In the genomic region with DNA sequence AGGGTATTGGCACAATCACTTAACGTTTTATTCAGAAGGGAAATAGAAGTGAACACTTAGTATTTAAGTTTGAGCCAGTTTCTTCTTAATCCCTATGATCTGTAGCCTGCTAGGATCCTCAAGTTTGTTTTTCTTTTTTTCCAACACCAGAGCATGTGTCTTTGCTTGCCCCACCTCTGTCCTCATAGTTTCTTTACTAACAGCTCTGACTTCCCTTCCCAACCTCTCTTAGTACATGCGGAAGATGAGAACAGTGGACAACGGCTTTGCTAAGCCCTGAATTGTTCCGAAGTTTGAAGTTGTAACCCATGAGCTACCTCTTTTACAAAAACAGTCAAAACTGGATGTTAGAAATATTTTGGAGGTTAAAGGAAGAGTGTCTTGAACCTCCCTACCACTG, we compare ENCODE assay signal across 8 cellular contexts.
DNase-seq lines count a peak whose midpoint lies in the region; ATAC-seq and TF ChIP-seq lines count a peak whose summit lies in the region.

No MANE protein-coding gene starts in this region.

- POLR2A ChIA-PET in activated B cell treated with CpG ODN at 0.5 μM for 24 hours (lab: Charles Lee) = interaction anchor here (0.6 to 1.6 kb wide), 2 partner anchors 80 to 220 kb away, joined by 4 to 6 read pairs; no protein-coding TSS in a partner anchor

- no peaks in the 10 kb centered on the region for H3K36me3 Mint-ChIP-seq in activated B cell treated with CpG ODN at 0.5 μM for 24 hours (ENCODE audit: low read depth)

- H3K4me1 ChIP-seq in gastrocnemius medialis (no peaks in the 10 kb centered on the region), SJCRH30 (no peaks in the 10 kb centered on the region), foreskin keratinocyte (no peaks in the 10 kb centered on the region)

- CTCF ChIA-PET in activated B cell treated with CpG ODN at 0.5 μM for 24 hours (lab: Charles Lee) = no interaction called here

- H3K36me3 ChIP-seq in gastrocnemius medialis = no peaks in the 10 kb centered on the region
- no peaks in the 10 kb centered on the region for H3K36me3 ChIP-seq in SJCRH30

- TF ChIP-seq POLR2A in gastrocnemius medialis (IDR thresholded peaks at IDR 0.05) (no peak), lower leg skin (IDR thresholded peaks at IDR 0.05) (no peak)

- H3K4me3 Mint-ChIP-seq in activated B cell treated with CpG ODN at 0.5 μM for 24 hours = peak overlapping the region; percentile 79

- DNase-seq in activated B cell treated with CpG ODN at 0.5 μM for 24 hours = no peak
- no peak for DNase-seq in gastrocnemius medialis
- DNase-seq in SJCRH30 = no peak
- no peak for DNase-seq in lower leg skin (ENCODE audit: low spot score in 2 of 2)
- no peak for DNase-seq in NCI-H446 (lab: John Stamatoyannopoulos, UW)
- DNase-seq in foreskin keratinocyte = no peak

- no peaks in the 10 kb centered on the region for H3K9me3 ChIP-seq in gastrocnemius medialis
- no peaks in the 10 kb centered on the region for H3K9me3 ChIP-seq in SJCRH30 (replicated peaks)

- in situ Hi-C loops in gastrocnemius medialis (cut with MboI; ENCODE audit: low sequenced_read_pairs in 4 of 4) = no loop called here

- H3K27ac Mint-ChIP-seq in activated B cell treated with CpG ODN at 0.5 μM for 24 hours = peak overlapping the region; percentile 82

- H3K27me3 Mint-ChIP-seq in activated B cell treated with CpG ODN at 0.5 μM for 24 hours = no peaks in the 10 kb centered on the region

- H3K27ac ChIP-seq in gastrocnemius medialis (no peak overlapping the region), SJCRH30 (no peak overlapping the region), foreskin keratinocyte (no peak overlapping the region)

- peaks cover 29% of the 10 kb centered on the region for H3K4me1 Mint-ChIP-seq in activated B cell treated with CpG ODN at 0.5 μM for 24 hours

- intact Hi-C loops in activated B cell treated with CpG ODN at 0.5 μM for 24 hours (cut with micrococcal nuclease) (loop anchor here (1.0 to 5.0 kb wide), 3 partner anchors 119 to 219 kb away; a partner anchor contains a TSS), gastrocnemius medialis (cut with DNase I; ENCODE audit: low total_unique reads) (no loop called here), lower leg skin (cut with DNase I; ENCODE audit: low total_unique reads) (no loop called here)

- TF ChIP-seq CTCF in activated B cell treated with CpG ODN at 0.5 μM for 24 hours (IDR thresholded peaks at IDR 0.05) (no peak), gastrocnemius medialis (IDR thresholded peaks at IDR 0.05 in 4 of 5, conservative IDR thresholded peaks at IDR 0.05 in 1 of 5) (no peak), lower leg skin (IDR thresholded peaks at IDR 0.05) (no peak), foreskin keratinocyte (conservative IDR thresholded peaks at IDR 0.05) (no peak)

- H3K4me3 ChIP-seq in gastrocnemius medialis (peak overlapping the region in 3 of 4 donors; percentile 9 to 43 (median 15)), SJCRH30 (no peak overlapping the region), lower leg skin (ENCODE audit: low read depth, poor library complexity, severe bottlenecking) (no peak overlapping the region)

- 40 to 51% methylated on average over 4 of the region's 4 CpGs for WGBS in lower leg skin, 2 donors

- ATAC-seq in GM19328 (IDR thresholded peaks at IDR 0.05; ENCODE audit: unreplicated experiment) = peak; percentile 34
- ATAC-seq in HG03095 (IDR thresholded peaks at IDR 0.05; ENCODE audit: unreplicated experiment) = peak; percentile 37
- ATAC-seq in activated B cell treated with CpG ODN at 0.5 μM for 24 hours (ENCODE audit: low read depth) = peak; percentile 67
- no peak for ATAC-seq in gastrocnemius medialis
- ATAC-seq in foreskin keratinocyte = no peak

- peaks cover 11% of the 10 kb centered on the region for H3K9me3 Mint-ChIP-seq in activated B cell treated with CpG ODN at 0.5 μM for 24 hours

- no peaks in the 10 kb centered on the region for H3K27me3 ChIP-seq in gastrocnemius medialis
- no peaks in the 10 kb centered on the region for H3K27me3 ChIP-seq in SJCRH30
- no peaks in the 10 kb centered on the region for H3K27me3 ChIP-seq in foreskin keratinocyte

Comparison
In these comparisons a context has a peak if more than half of its experiments do, and no peak if none do; other contexts are left out.
1. ATAC-seq: peak in GM19328 (single experiment), HG03095 (single experiment) and activated B cell treated with CpG ODN at 0.5 μM for 24 hours (single experiment); none in gastrocnemius medialis (0 of 2) and foreskin keratinocyte (single experiment).
2. H3K4me3 ChIP-seq: peak in gastrocnemius medialis (3 of 4); none in SJCRH30 (single experiment) and lower leg skin (single experiment).